Comparison of ENCODE assay signal across 1 cellular context in genomic region chr2:170929686-170930050, GRCh38.
TF ChIP-seq lines count a peak whose summit lies in the region.

No MANE protein-coding gene starts in this region.

TF ChIP-seq in HepG2, 621 proteins besides CTCF, POLR2A, EP300 and RAD21 (continued from another document):
- TF ChIP-seq XBP1 (CRISPR knock-in tag; IDR thresholded peaks at IDR 0.05) (no peak), PHB2 (IDR thresholded peaks at IDR 0.05; ENCODE audit: partially characterized antibody) (no peak), ASH2L (IDR thresholded peaks at IDR 0.05; ENCODE audit: insufficient read length, low read depth, low read length) (peak; percentile 54), SP5 (CRISPR knock-in tag; IDR thresholded peaks at IDR 0.05; ENCODE audit: borderline replicate concordance, low read depth) (peak; percentile 20; the same call in 1 of the 2 replicates), NFE2L2 (IDR thresholded peaks at IDR 0.05; ENCODE audit: low read length) (no peak), KLF12 (CRISPR knock-in tag; IDR thresholded peaks at IDR 0.05; ENCODE audit: borderline replicate concordance) (peak; percentile 10; the same call in 1 of the 2 replicates), PATZ1 (CRISPR knock-in tag; IDR thresholded peaks at IDR 0.05) (no peak), ZNF878 (CRISPR knock-in tag; IDR thresholded peaks at IDR 0.05) (peak; percentile 53; the same call in 1 of the 2 replicates), ZNF296 (CRISPR knock-in tag; conservative IDR thresholded peaks at IDR 0.05) (peak; percentile 77; the same call in 1 of the 2 replicates), ZNF781 (CRISPR knock-in tag; IDR thresholded peaks at IDR 0.05; ENCODE audit: borderline replicate concordance, not compliant biosample characterization) (peak; percentile 75), HNRNPLL (IDR thresholded peaks at IDR 0.05; ENCODE audit: low read depth, low read length, poor library complexity, severe bottlenecking) (no peak), ZSCAN5A (CRISPR knock-in tag; IDR thresholded peaks at IDR 0.05; ENCODE audit: borderline replicate concordance) (no peak), ZNF232 (CRISPR knock-in tag; IDR thresholded peaks at IDR 0.05; ENCODE audit: borderline replicate concordance) (no peak), ZNF746 (CRISPR knock-in tag; IDR thresholded peaks at IDR 0.05) (no peak), HOXA7 (CRISPR knock-in tag; IDR thresholded peaks at IDR 0.05) (no peak), ZNF367 (CRISPR knock-in tag; IDR thresholded peaks at IDR 0.05; ENCODE audit: borderline replicate concordance) (0 out of 2 replicates have a peak, but pooled peaks have one; percentile 59), NFYC (CRISPR knock-in tag; IDR thresholded peaks at IDR 0.05) (0 out of 2 replicates have a peak, but pooled peaks have one; percentile 13), IRF2 (CRISPR knock-in tag; IDR thresholded peaks at IDR 0.05) (0 out of 2 replicates have a peak, but pooled peaks have one; percentile 8), NKX3-1 (CRISPR knock-in tag; IDR thresholded peaks at IDR 0.05) (peak; percentile 46; the same call in 1 of the 2 replicates), DNMT3B (CRISPR knock-in tag; conservative IDR thresholded peaks at IDR 0.05) (peak; percentile 6; the same call in 1 of the 2 replicates), BRCA1 (CRISPR knock-in tag; IDR thresholded peaks at IDR 0.05) (peak; percentile 81; the same call in 1 of the 2 replicates), MZF1 (CRISPR knock-in tag; IDR thresholded peaks at IDR 0.05; ENCODE audit: borderline replicate concordance) (no peak), TBX3 (IDR thresholded peaks at IDR 0.05; ENCODE audit: borderline replicate concordance) (peak; percentile 6; the same call in 1 of the 2 replicates), SATB2 (CRISPR knock-in tag; IDR thresholded peaks at IDR 0.05) (0 out of 2 replicates have a peak, but pooled peaks have one; percentile 57), ZNF430 (CRISPR knock-in tag; IDR thresholded peaks at IDR 0.05) (no peak), ZFYVE20 (CRISPR knock-in tag; IDR thresholded peaks at IDR 0.05; ENCODE audit: borderline replicate concordance, low read depth) (no peak), ZNF543 (CRISPR knock-in tag; IDR thresholded peaks at IDR 0.05) (0 out of 2 replicates have a peak, but pooled peaks have one; percentile 17), SNAI1 (CRISPR knock-in tag; IDR thresholded peaks at IDR 0.05; ENCODE audit: borderline replicate concordance) (0 out of 2 replicates have a peak, but pooled peaks have one; percentile 27), ARID2 (CRISPR knock-in tag; IDR thresholded peaks at IDR 0.05; ENCODE audit: borderline replicate concordance) (0 out of 2 replicates have a peak, but pooled peaks have one; percentile 15), FOXJ3 (CRISPR knock-in tag; IDR thresholded peaks at IDR 0.05; ENCODE audit: borderline replicate concordance) (no peak), CREB1 (IDR thresholded peaks at IDR 0.05) (no peak), CREB1 (CRISPR knock-in tag; IDR thresholded peaks at IDR 0.05) (no peak), POLR2AphosphoS5 (IDR thresholded peaks at IDR 0.05; ENCODE audit: low read depth, low read length) (peak; percentile 42; the same call in 1 of the 2 replicates), NRL (CRISPR knock-in tag; IDR thresholded peaks at IDR 0.05; ENCODE audit: borderline replicate concordance) (0 out of 2 replicates have a peak, but pooled peaks have one; percentile 27), PHF8 (CRISPR knock-in tag; IDR thresholded peaks at IDR 0.05) (no peak), ZNF510 (CRISPR knock-in tag; IDR thresholded peaks at IDR 0.05; ENCODE audit: low read depth) (peak; percentile 14; the same call in 1 of the 2 replicates), FOXO4 (CRISPR knock-in tag; conservative IDR thresholded peaks at IDR 0.05) (0 out of 2 replicates have a peak, but pooled peaks have one; percentile 5), TFAP4 (IDR thresholded peaks at IDR 0.05; ENCODE audit: borderline replicate concordance, low read depth) (peak; percentile 24; the same call in 1 of the 2 replicates), DZIP1 (CRISPR knock-in tag; IDR thresholded peaks at IDR 0.05) (0 out of 2 replicates have a peak, but pooled peaks have one; percentile 15), ZNF782 (CRISPR knock-in tag; IDR thresholded peaks at IDR 0.05; ENCODE audit: borderline replicate concordance) (0 out of 2 replicates have a peak, but pooled peaks have one; percentile 38), HES4 (CRISPR knock-in tag; IDR thresholded peaks at IDR 0.05; ENCODE audit: borderline replicate concordance) (no peak), E2F1 (CRISPR knock-in tag; IDR thresholded peaks at IDR 0.05) (no peak), ZEB1 (IDR thresholded peaks at IDR 0.05; ENCODE audit: insufficient replicate concordance, low read depth) (peak; percentile 15), ZNF720 (CRISPR knock-in tag; IDR thresholded peaks at IDR 0.05) (no peak), ZNF891 (CRISPR knock-in tag; IDR thresholded peaks at IDR 0.05) (no peak), KDM6A (CRISPR knock-in tag; IDR thresholded peaks at IDR 0.05; ENCODE audit: low read depth) (0 out of 2 replicates have a peak, but pooled peaks have one; percentile 17), TFDP2 (CRISPR knock-in tag; IDR thresholded peaks at IDR 0.05) (no peak), NFIC (IDR thresholded peaks at IDR 0.05; ENCODE audit: low read length) (no peak), MXD1 (CRISPR knock-in tag; IDR thresholded peaks at IDR 0.05) (no peak; the same call in 1 of the 2 replicates), TERF1 (CRISPR knock-in tag; IDR thresholded peaks at IDR 0.05) (peak; percentile 9; the same call in 1 of the 2 replicates), HOXA5 (CRISPR knock-in tag; IDR thresholded peaks at IDR 0.05) (no peak), ELF4 (CRISPR knock-in tag; IDR thresholded peaks at IDR 0.05; ENCODE audit: borderline replicate concordance) (0 out of 2 replicates have a peak, but pooled peaks have one; percentile 7), HDAC2 (CRISPR knock-in tag; IDR thresholded peaks at IDR 0.05) (no peak), ZNF564 (CRISPR knock-in tag; IDR thresholded peaks at IDR 0.05) (0 out of 2 replicates have a peak, but pooled peaks have one; percentile 0), SAFB2 (CRISPR knock-in tag; IDR thresholded peaks at IDR 0.05; ENCODE audit: borderline replicate concordance, low read depth) (no peak), ZNF704 (CRISPR knock-in tag; IDR thresholded peaks at IDR 0.05; ENCODE audit: borderline replicate concordance) (0 out of 2 replicates have a peak, but pooled peaks have one; percentile 4), ZNF460 (CRISPR knock-in tag; IDR thresholded peaks at IDR 0.05; ENCODE audit: borderline replicate concordance) (no peak), ZSCAN31 (CRISPR knock-in tag; IDR thresholded peaks at IDR 0.05; ENCODE audit: low read depth) (no peak)
